In genomic region chr17:49995055-49995738, GRCh38 we compare ENCODE assay signal across 8 cellular contexts. TPM values are rescaled to one million over a fixed set of nuclear protein-coding genes. Genes with fewer than 3 reads are reported as not detected.
DNase-seq lines count a peak whose midpoint lies in the region; ATAC-seq and TF ChIP-seq lines count a peak whose summit lies in the region.

Gene DLX3, minus strand, starts transcription at chr17:49995224. Its CDS starts 226 bp downstream, at chr17:49994998.

- no peak within 1 kb of the TSS for H3K27ac ChIP-seq in CD4-positive, alpha-beta memory T cell (ENCODE audit: low read depth, low read length)
- H3K27ac ChIP-seq in HUES48 (ENCODE audit: low read depth, low read length), result no peak within 1 kb of the TSS
- no peak within 1 kb of the TSS for H3K27ac ChIP-seq in RWPE2 (ENCODE audit: poor library complexity, severe bottlenecking)
- H3K27ac ChIP-seq in subcutaneous abdominal adipose tissue (ENCODE audit: low read depth, low read length), result no peak within 1 kb of the TSS

- H3K36me3 Mint-ChIP-seq in CD4-positive, alpha-beta memory T cell, result no peaks in the 10 kb centered on the region

- WGBS in lower leg skin, 2 donors, result 2 to 4% methylated on average over 25 to 28 of the region's 29 CpGs

- peak within 1 kb of the TSS in 5 of 7 donors; percentile 5 to 61 (median 33) for H3K27ac Mint-ChIP-seq in CD4-positive, alpha-beta memory T cell

- H3K4me1 ChIP-seq in CD4-positive, alpha-beta memory T cell (ENCODE audit: insufficient read depth, low read length), result peaks cover 37% of the 10 kb centered on the region
- H3K4me1 ChIP-seq in HUES48 (ENCODE audit: control insufficient read depth, insufficient read depth, low read length), result peaks cover 10% of the 10 kb centered on the region; the same call in 1 of the 2 replicates
- peaks cover 10% of the 10 kb centered on the region for H3K4me1 ChIP-seq in RWPE2 (ENCODE audit: insufficient read depth, poor library complexity, severe bottlenecking)
- peaks cover 0 to 40% (median 32%) of the 10 kb centered on the region in 5 donors for H3K4me1 ChIP-seq in subcutaneous abdominal adipose tissue (ENCODE audit: control insufficient read depth in 5 of 5, insufficient read depth in 5 of 5, low read length in 5 of 5)

- peak; percentile 46 for ATAC-seq in RWPE2 (ENCODE audit: low read depth)
- no peak for ATAC-seq in GM18519 (IDR thresholded peaks at IDR 0.05; ENCODE audit: low FRiP score, unreplicated experiment)

- H3K4me1 Mint-ChIP-seq in CD4-positive, alpha-beta memory T cell, result peaks cover 22 to 48% (median 30%) of the 10 kb centered on the region in 4 donors

- H3K27me3 ChIP-seq in CD4-positive, alpha-beta memory T cell (ENCODE audit: insufficient read depth, low read length), result peaks cover 54% of the 10 kb centered on the region
- H3K27me3 ChIP-seq in HUES48 (ENCODE audit: control insufficient read depth, insufficient read depth, low read length) (peaks cover 91% of the 10 kb centered on the region), RWPE2 (ENCODE audit: insufficient read depth, poor library complexity, severe bottlenecking) (peaks cover 10% of the 10 kb centered on the region), subcutaneous abdominal adipose tissue (ENCODE audit: control insufficient read depth in 5 of 5, insufficient read depth in 4 of 5, low read length in 5 of 5) (peaks cover 20 to 87% (median 65%) of the 10 kb centered on the region in 5 donors)

- POLR2A ChIA-PET in CD4-positive, alpha-beta memory T cell (lab: Charles Lee; ENCODE audit: partially characterized antibody), result interaction anchor here (1.7 kb wide), 1 partner anchor 43 kb away, joined by 7 read pairs; no protein-coding TSS in a partner anchor

- peak within 1 kb of the TSS in 1 of 2 donors; percentile 44 for H3K4me3 ChIP-seq in CD4-positive, alpha-beta memory T cell (ENCODE audit: low read length in 2 of 2)
- H3K4me3 ChIP-seq in HUES48 (ENCODE audit: low read depth, low read length), result peak within 1 kb of the TSS; percentile 53
- H3K4me3 ChIP-seq in RWPE2 (ENCODE audit: severe bottlenecking), result peak within 1 kb of the TSS; percentile 44
- peak within 1 kb of the TSS; percentile 30 for H3K4me3 ChIP-seq in lower leg skin (ENCODE audit: low read depth, poor library complexity, severe bottlenecking)
- peak within 1 kb of the TSS; percentile 25 to 62 (median 48) for H3K4me3 ChIP-seq in subcutaneous abdominal adipose tissue (ENCODE audit: low read depth in 1 of 5, low read length in 5 of 5)

- H3K36me3 ChIP-seq in CD4-positive, alpha-beta memory T cell (ENCODE audit: insufficient read depth, low read length), result no peaks in the 10 kb centered on the region
- H3K36me3 ChIP-seq in HUES48 (ENCODE audit: control insufficient read depth, insufficient read depth, low read length) (no peaks in the 10 kb centered on the region), RWPE2 (ENCODE audit: low read depth) (no peaks in the 10 kb centered on the region), subcutaneous abdominal adipose tissue (ENCODE audit: control insufficient read depth in 5 of 5, insufficient read depth in 5 of 5, low read length in 5 of 5) (no peaks in the 10 kb centered on the region)

- intact Hi-C loops in CD4-positive, alpha-beta memory T cell (cut with micrococcal nuclease), result loop anchor here (5.0 kb wide), 1 partner anchor 298 kb away; no protein-coding TSS in a partner anchor
- intact Hi-C loops in lower leg skin (cut with DNase I; ENCODE audit: low total_unique reads), result loop anchor here (5.0 kb wide), 3 partner anchors 113 to 423 kb away; no protein-coding TSS in a partner anchor

- no peak for DNase-seq in CD4-positive, alpha-beta memory T cell
- peak; percentile 89 for DNase-seq in RWPE2 (ENCODE audit: low spot score)
- DNase-seq in dedifferentiated amniotic fluid mesenchymal stem cell (ENCODE audit: extremely low spot score), result peak; percentile 49
- DNase-seq in lower leg skin (ENCODE audit: low spot score in 2 of 2), result peak; percentile 76 to 95
- no peak for DNase-seq in activated gamma-delta T cell (lab: John Stamatoyannopoulos, UW)

- H3K27me3 Mint-ChIP-seq in CD4-positive, alpha-beta memory T cell, result peaks cover 59 to 62% of the 10 kb centered on the region in 2 donors

- peaks cover 0 to 9% (median 0%) of the 10 kb centered on the region in 8 donors for H3K9me3 Mint-ChIP-seq in CD4-positive, alpha-beta memory T cell

- TF ChIP-seq POLR2A in lower leg skin (IDR thresholded peaks at IDR 0.05), result no peak

- H3K9ac ChIP-seq in HUES48 (ENCODE audit: low read depth, low read length), result no peak within 1 kb of the TSS
- H3K9ac ChIP-seq in subcutaneous abdominal adipose tissue (ENCODE audit: low read length in 5 of 5), result peak within 1 kb of the TSS in 1 of 5 donors; percentile 20

- no peak for TF ChIP-seq CTCF in RWPE2 (IDR thresholded peaks at IDR 0.05; ENCODE audit: poor library complexity, severe bottlenecking)
- no peak for TF ChIP-seq CTCF in lower leg skin (IDR thresholded peaks at IDR 0.05)

- no peaks in the 10 kb centered on the region for H3K9me3 ChIP-seq in CD4-positive, alpha-beta memory T cell (ENCODE audit: control insufficient read depth in 1 of 2, low read length in 2 of 2)
- no peaks in the 10 kb centered on the region for H3K9me3 ChIP-seq in HUES48 (ENCODE audit: control insufficient read depth, insufficient read depth, low read length)
- no peaks in the 10 kb centered on the region for H3K9me3 ChIP-seq in RWPE2 (ENCODE audit: severe bottlenecking)
- peaks cover 0 to 5% (median 0%) of the 10 kb centered on the region in 5 donors for H3K9me3 ChIP-seq in subcutaneous abdominal adipose tissue (ENCODE audit: control insufficient read depth in 5 of 5, low read length in 5 of 5)

- CTCF ChIA-PET in CD4-positive, alpha-beta memory T cell (lab: Charles Lee; ENCODE audit: partially characterized antibody), result interaction anchor here (1.1 to 8.3 kb wide), 8 partner anchors 18 to 133 kb away, joined by 3 to 212 read pairs (median 14); no protein-coding TSS in a partner anchor

- peak within 1 kb of the TSS; percentile 82 to 92 (median 88) for H3K4me3 Mint-ChIP-seq in CD4-positive, alpha-beta memory T cell

RNA-seq across cellular contexts. Expression of gene DLX3, which starts in this region (rescaled TPM):
- total RNA-seq in CD4-positive, alpha-beta memory T cell, result not detected
- not detected for polyA plus RNA-seq in CD4-positive, alpha-beta memory T cell
- total RNA-seq in lower leg skin, result 10 to 100 TPM; 28.8 to 36.5 (median 29.9) TPM

Comparison
In these comparisons a context has a peak if more than half of its experiments do, and no peak if none do; other contexts are left out.
1. RNA of gene DLX3 (total RNA-seq): 28.8 to 36.5 TPM in lower leg skin; not detected in CD4-positive, alpha-beta memory T cell; every median in the first group is over 10 times any median in the second.
2. DNase-seq: peak in RWPE2 (single experiment), dedifferentiated amniotic fluid mesenchymal stem cell (single experiment) and lower leg skin (2 of 2); none in CD4-positive, alpha-beta memory T cell (0 of 5) and activated gamma-delta T cell (single experiment).